24 cellular contexts compared by ENCODE assay signal in the genomic region with DNA sequence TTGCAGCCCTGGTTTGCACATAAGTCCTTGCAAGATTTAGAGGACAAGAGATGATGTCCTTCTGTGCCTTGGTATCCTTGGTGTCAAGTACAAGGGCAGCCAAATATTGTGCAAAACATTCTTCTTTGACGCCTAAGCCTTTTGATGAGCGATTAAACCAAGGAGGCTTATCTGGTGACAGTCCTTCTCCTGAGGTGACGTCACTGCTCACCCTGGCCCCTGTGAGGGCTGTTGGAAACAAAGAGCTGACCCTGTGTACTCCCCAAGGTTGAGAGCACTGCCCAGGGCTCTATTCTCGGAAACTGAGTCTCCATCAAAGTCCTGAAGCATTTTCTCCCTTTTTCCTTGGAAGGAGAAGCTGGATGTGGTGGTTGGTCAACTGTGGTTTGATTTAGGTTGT.
"Had no signal": no experiment of that assay in that cellular context is flagged by ENCODE, and none has a peak within 500 bp of the region (broad histone marks: within the 10 kb centered on the region; RNA-seq: fewer than 3 reads in every experiment).

No MANE protein-coding gene starts in this region.

- H3K4me1 ChIP-seq: colonic mucosa had no signal

- H3K27me3 ChIP-seq: colonic mucosa had no signal

- H3K4me3 ChIP-seq: colonic mucosa, MG63 had no signal

- H3K36me3 ChIP-seq: colonic mucosa, MG63 had no signal

- H3K9me3 ChIP-seq: colonic mucosa, MG63 had no signal

- H3K27ac ChIP-seq: colonic mucosa, VCaP had no signal

- FAIRE-seq: TTC549 had no signal

- DNase-seq: activated CD4-positive, alpha-beta T cell treated with anti-CD3 and anti-CD28 coated beads for 36 hours; activated CD8-positive, alpha-beta memory T cell treated with anti-CD3 and anti-CD28 coated beads, Interleukin-2, amount 50 U/mL, for 4 hours; activated CD8-positive, alpha-beta T cell treated with anti-CD3 and anti-CD28 coated beads for 36 hours; activated gamma-delta T cell treated with Interleukin-2 at 50 U/mL for 16 hours; activated naive CD4-positive, alpha-beta T cell treated with anti-CD3 and anti-CD28 coated beads, Interleukin-2, amount 10 ng/mL, durations not matched to agents 7 days and 5 days; activated naive CD8-positive, alpha-beta T cell treated with anti-CD3 and anti-CD28 coated beads for 36 hours; activated T-cell treated with anti-CD3 and anti-CD28 coated beads, Interleukin-2, amount 50 U/mL, for 72 hours; anterior cingulate cortex; caudate nucleus; colonic mucosa; MG63; NCI-H1092; NCI-H1417; NCI-H1694; NCI-H2029; NCI-H2107; NCI-H345; NCI-H510A; NCI-H526 treated with DMSO at 0.1 percent for 48 hours; SIG-M5; T-helper 17 cell; T-helper 9 cell had no signal

- ATAC-seq: activated CD4-positive, alpha-beta T cell treated with anti-CD3 and anti-CD28 coated beads for 36 hours; activated CD8-positive, alpha-beta T cell treated with anti-CD3 and anti-CD28 coated beads for 36 hours; activated T-cell treated with anti-CD3 and anti-CD28 coated beads, Interleukin-2, amount 50 U/mL, for 72 hours; T-helper 17 cell had no signal
